In genomic region chr11:118622376-118623290, GRCh38 we compare ENCODE assay signal across 8 cellular contexts. TPM values are rescaled to one million over a fixed set of nuclear protein-coding genes. Genes with fewer than 3 reads are reported as not detected.
DNase-seq lines count a peak whose midpoint lies in the region; ATAC-seq and TF ChIP-seq lines count a peak whose summit lies in the region.

No MANE protein-coding gene starts in this region.

- H3K4me2 ChIP-seq in neuronal stem cell (ENCODE audit: insufficient read depth, low read length, poor library complexity, severe bottlenecking) = peak overlapping the region; percentile 68

- no peak overlapping the region for H3K14ac ChIP-seq in neuronal stem cell (ENCODE audit: low read length)

- no peak overlapping the region for H2BK12ac ChIP-seq in neuronal stem cell (ENCODE audit: low read length)

- TF ChIP-seq EP300 in esophagus muscularis mucosa (IDR thresholded peaks at IDR 0.05) = no peak

- TF ChIP-seq POLR2A in esophagus muscularis mucosa (IDR thresholded peaks at IDR 0.05; ENCODE audit: low read depth) = no peak

- H3K9ac ChIP-seq in neuronal stem cell (ENCODE audit: low read depth, low read length, poor library complexity) = peak overlapping the region; percentile 91

- H2BK120ac ChIP-seq in neuronal stem cell (ENCODE audit: low read depth, low read length) = no peak overlapping the region

- no peak for TF ChIP-seq CTCF in esophagus muscularis mucosa (IDR thresholded peaks at IDR 0.05)

- H3K18ac ChIP-seq in neuronal stem cell (ENCODE audit: low read length) = peak overlapping the region; percentile 91

- H3K9me3 ChIP-seq in esophagus muscularis mucosa = no peaks in the 10 kb centered on the region
- no peaks in the 10 kb centered on the region for H3K9me3 ChIP-seq in neuronal stem cell (replicated peaks in 1 of 2; ENCODE audit: control insufficient read depth in 2 of 2, insufficient read depth in 1 of 2, low read depth in 1 of 2, low read length in 2 of 2)

- no peak overlapping the region for H4K8ac ChIP-seq in neuronal stem cell (ENCODE audit: low read depth, low read length)

- H2AK5ac ChIP-seq in neuronal stem cell (ENCODE audit: low read depth, low read length) = peak overlapping the region; percentile 64

- DNase-seq in H7 (no peak), OCI-M1 (lab: John Stamatoyannopoulos, UW) (peak; percentile 34), esophagus muscularis mucosa (ENCODE audit: extremely low spot score) (no peak), neuronal stem cell (ENCODE audit: low spot score) (no peak), inferior parietal cortex (ENCODE audit: extremely low spot score) (no peak)

- H2AFZ ChIP-seq in neuronal stem cell (ENCODE audit: low read length) = no peak overlapping the region

- H3K27ac ChIP-seq in esophagus muscularis mucosa (replicated peaks in 1 of 4) (peak overlapping the region; percentile 87 to 92 (median 88)), neuronal stem cell (replicated peaks; ENCODE audit: low read length) (peak overlapping the region; percentile 83)

- H2BK5ac ChIP-seq in neuronal stem cell (ENCODE audit: low read length) = peak overlapping the region; percentile 60

- no peak overlapping the region for H2BK15ac ChIP-seq in neuronal stem cell (ENCODE audit: low read length)

- no peak overlapping the region for H3K23ac ChIP-seq in neuronal stem cell (ENCODE audit: low read depth, low read length, poor library complexity)

- peaks cover 9% of the 10 kb centered on the region for H3K79me1 ChIP-seq in neuronal stem cell (ENCODE audit: low read depth, low read length)

- H3K4me1 ChIP-seq in esophagus muscularis mucosa = peaks cover 57 to 84% (median 72%) of the 10 kb centered on the region in 4 donors
- H3K4me1 ChIP-seq in neuronal stem cell (ENCODE audit: control insufficient read depth in 2 of 2, insufficient read depth in 1 of 2, low read depth in 1 of 2, low read length in 2 of 2) = peaks cover 44 to 45% of the 10 kb centered on the region in 2 donors

- H3K4me3 ChIP-seq in H7 (ENCODE audit: insufficient read depth, low read depth, low read length) = 0 out of 2 replicates have a peak overlapping the region, but pooled peaks have one; percentile 63
- H3K4me3 ChIP-seq in esophagus muscularis mucosa = peak overlapping the region; percentile 58 to 69 (median 62)
- H3K4me3 ChIP-seq in neuronal stem cell (ENCODE audit: low read length in 2 of 2) = peak overlapping the region; percentile 80 to 81

- 18% methylated on average over 2 of the region's 9 CpGs for WGBS in esophagus muscularis mucosa
- no CpG with 5 or more reads among the region's 9 CpGs for WGBS in neuronal stem cell (ENCODE audit: extremely low coverage in 2 of 2, insufficient read length in 2 of 2, insufficient replicate concordance in 1 of 2), 2 donors

- H3K36me3 ChIP-seq in H7 (replicated peaks; ENCODE audit: control insufficient read depth, insufficient read depth, low read length) (peaks cover 10% of the 10 kb centered on the region), esophagus muscularis mucosa (peaks cover 12 to 47% (median 38%) of the 10 kb centered on the region in 4 donors), neuronal stem cell (replicated peaks in 1 of 2; ENCODE audit: control insufficient read depth in 2 of 2, insufficient read depth in 2 of 2, low read length in 2 of 2) (peaks cover 23 to 44% of the 10 kb centered on the region in 2 donors)

- H3K4ac ChIP-seq in neuronal stem cell (ENCODE audit: low read length) = no peak overlapping the region

- H3K27me3 ChIP-seq in H7 (ENCODE audit: control insufficient read depth, insufficient read depth, low read length) = no peaks in the 10 kb centered on the region
- no peaks in the 10 kb centered on the region for H3K27me3 ChIP-seq in esophagus muscularis mucosa
- no peaks in the 10 kb centered on the region for H3K27me3 ChIP-seq in neuronal stem cell (ENCODE audit: control insufficient read depth in 3 of 3, insufficient read depth in 3 of 3, low read depth in 1 of 3, low read length in 3 of 3)

- no peak overlapping the region for H4K91ac ChIP-seq in neuronal stem cell (ENCODE audit: low read depth, low read length, poor library complexity)

- ATAC-seq in HG03571 (IDR thresholded peaks at IDR 0.05; ENCODE audit: unreplicated experiment) = no peak
- no peak for ATAC-seq in GM21447 (IDR thresholded peaks at IDR 0.05; ENCODE audit: unreplicated experiment)
- ATAC-seq in HG03354 (IDR thresholded peaks at IDR 0.05; ENCODE audit: poor library complexity, severe bottlenecking, unreplicated experiment) = no peak

- intact Hi-C loops in esophagus muscularis mucosa (cut with DNase I) = no loop called here

RNA-seq across cellular contexts. Expression of gene PHLDB1, which starts 15.2 kb away (rescaled TPM):
- 48.7 and 55.0 TPM in 2 replicates for total RNA-seq in H7 (2014; rRNA removed; shearing (Covaris generic))
- 10 to 100 TPM; 62.6 to 92.2 (median 78.9) TPM for total RNA-seq in esophagus muscularis mucosa
- polyA plus RNA-seq in neuronal stem cell (2013, experiment 1 of 2) = 68.9 TPM
- 69.2 TPM for polyA plus RNA-seq in neuronal stem cell (2013, experiment 2 of 2)

RNA-seq across cellular contexts. Expression of gene ARCN1, which starts 50.4 kb away (rescaled TPM):
- total RNA-seq in H7 (2014; rRNA removed; shearing (Covaris generic)) = 136 and 152 TPM in 2 replicates
- total RNA-seq in esophagus muscularis mucosa = 100 to 1,000 TPM in 2 of 4 donors, 10 to 100 TPM in 2; 83.9 to 115 (median 102) TPM
- 126 TPM for polyA plus RNA-seq in neuronal stem cell (2013, experiment 1 of 2)
- polyA plus RNA-seq in neuronal stem cell (2013, experiment 2 of 2) = 128 TPM

RNA-seq across cellular contexts. Expression of gene TREH, which starts 56.8 kb away (rescaled TPM):
- total RNA-seq in H7 (2014; rRNA removed; shearing (Covaris generic)) = not detected in 2 replicates
- total RNA-seq in esophagus muscularis mucosa = not detected
- not detected for polyA plus RNA-seq in neuronal stem cell (2013, experiment 1 of 2)
- not detected for polyA plus RNA-seq in neuronal stem cell (2013, experiment 2 of 2)

RNA-seq across cellular contexts. Expression of gene IFT46, which starts 56.9 kb away (rescaled TPM):
- total RNA-seq in H7 (2014; rRNA removed; shearing (Covaris generic)) = 3.9 and 8.9 TPM in 2 replicates
- 10 to 100 TPM; 21.3 to 31.6 (median 27.9) TPM for total RNA-seq in esophagus muscularis mucosa
- 22.8 TPM for polyA plus RNA-seq in neuronal stem cell (2013, experiment 1 of 2)
- polyA plus RNA-seq in neuronal stem cell (2013, experiment 2 of 2) = 22.9 TPM
